Comparison of ENCODE assay signal across 15 cellular contexts in the genomic region with DNA sequence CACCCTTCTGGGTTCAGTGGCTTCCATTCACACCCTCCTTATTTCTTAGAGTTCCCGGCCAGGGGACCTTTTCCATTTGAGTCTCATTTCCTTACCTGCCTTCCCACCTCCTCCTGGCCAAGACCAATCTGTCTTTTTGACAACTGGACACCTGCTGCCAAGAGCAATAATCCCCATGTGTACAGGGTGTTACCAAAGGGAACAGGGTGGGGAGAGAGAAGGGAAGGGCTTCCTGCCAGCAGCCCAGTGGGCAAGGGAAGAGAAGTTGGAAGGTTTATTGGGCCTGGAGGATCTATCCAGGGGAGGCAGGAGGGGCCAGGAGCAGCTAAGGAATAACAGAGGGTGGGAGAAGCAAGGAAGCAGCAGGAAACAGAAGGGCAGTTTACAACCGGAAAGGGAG.
DNase-seq lines count a peak whose midpoint lies in the region; ATAC-seq, FAIRE-seq and TF ChIP-seq lines count a peak whose summit lies in the region.
"Had no signal": no experiment of that assay in that cellular context is flagged by ENCODE, and none has a peak within 500 bp of the region (broad histone marks: within the 10 kb centered on the region; RNA-seq: fewer than 3 reads in every experiment).

No MANE protein-coding gene starts in this region.

- no peak for TF ChIP-seq CTCF in neural crest cell (conservative IDR thresholded peaks at IDR 0.05)

- peak overlapping the region; percentile 88 for H3K27ac Mint-ChIP-seq in neural crest cell (ENCODE audit: unreplicated experiment)
- no peak overlapping the region for H3K27ac Mint-ChIP-seq in stimulated activated naive B cell treated with anti-CD40 and anti-IgM and Interleukin-4, amounts not matched to agents 10 μg/mL and 1 μg/mL and 100 μg/mL, for 72 hours
- H3K27ac Mint-ChIP-seq in CD8-positive, alpha-beta memory T cell = no peak overlapping the region
- H3K27ac Mint-ChIP-seq: activated T-helper 17 cell treated with anti-CD3 and anti-CD28 coated beads, Interleukin-2, amount 50 U/mL, for 72 hours; HFFc6; IgD-negative memory B cell had no signal

- H3K27ac ChIP-seq in CD8-positive, alpha-beta memory T cell (ENCODE audit: low read depth, low read length) = no peak overlapping the region

- H3K36me3 Mint-ChIP-seq in neural crest cell (ENCODE audit: low read depth) = peaks cover 4% of the 10 kb centered on the region
- H3K36me3 Mint-ChIP-seq in stimulated activated naive B cell treated with anti-CD40 and anti-IgM and Interleukin-4, amounts not matched to agents 10 μg/mL and 1 μg/mL and 100 μg/mL, for 72 hours = no peaks in the 10 kb centered on the region
- no peaks in the 10 kb centered on the region for H3K36me3 Mint-ChIP-seq in CD8-positive, alpha-beta memory T cell
- H3K36me3 Mint-ChIP-seq: IgD-negative memory B cell had no signal

- CTCF ChIA-PET in CD8-positive, alpha-beta memory T cell (lab: Charles Lee) = no interaction called here

- H3K4me3 ChIP-seq in CD8-positive, alpha-beta memory T cell (ENCODE audit: low read length) = no peak overlapping the region

- ATAC-seq in stimulated activated naive B cell treated with anti-CD40 and anti-IgM and Interleukin-4, amounts not matched to agents 10 μg/mL and 1 μg/mL and 100 μg/mL, for 72 hours (replicated peaks) = no peak
- ATAC-seq: activated T-helper 17 cell treated with anti-CD3 and anti-CD28 coated beads, Interleukin-2, amount 50 U/mL, for 72 hours; Panc1 had no signal

- no peak for FAIRE-seq in urothelium cell line (lab: Jason Lieb, UNC)
- FAIRE-seq: D721Med had no signal

- peak; percentile 34 for DNase-seq in COR-L47 (lab: John Stamatoyannopoulos, UW)
- DNase-seq in NCI-H2029 (lab: John Stamatoyannopoulos, UW) = peak; percentile 59
- peak; percentile 2 for DNase-seq in dermis blood vessel endothelial cell
- DNase-seq in neural crest cell (ENCODE audit: low read depth, low spot score) = no peak
- DNase-seq in stimulated activated naive B cell treated with anti-CD40 and anti-IgM and Interleukin-4, amounts not matched to agents 10 μg/mL and 1 μg/mL and 100 μg/mL, for 72 hours = no peak
- DNase-seq in CD8-positive, alpha-beta memory T cell = no peak
- no peak for DNase-seq in urothelium cell line (ENCODE audit: low spot score)
- DNase-seq: HFFc6; NCI-H1048; occipital lobe; stimulated activated naive CD4-positive, alpha-beta T cell treated with Interleukin-2 at 50 U/mL for 16 hours had no signal

- no peaks in the 10 kb centered on the region for H3K36me3 ChIP-seq in CD8-positive, alpha-beta memory T cell (ENCODE audit: insufficient read depth, low read length)

- H3K4me1 Mint-ChIP-seq in neural crest cell = no peaks in the 10 kb centered on the region
- H3K4me1 Mint-ChIP-seq in stimulated activated naive B cell treated with anti-CD40 and anti-IgM and Interleukin-4, amounts not matched to agents 10 μg/mL and 1 μg/mL and 100 μg/mL, for 72 hours = no peaks in the 10 kb centered on the region
- H3K4me1 Mint-ChIP-seq in CD8-positive, alpha-beta memory T cell = no peaks in the 10 kb centered on the region
- H3K4me1 Mint-ChIP-seq: activated T-helper 17 cell treated with anti-CD3 and anti-CD28 coated beads, Interleukin-2, amount 50 U/mL, for 72 hours; IgD-negative memory B cell had no signal

- no peaks in the 10 kb centered on the region for H3K9me3 ChIP-seq in CD8-positive, alpha-beta memory T cell (ENCODE audit: low read length)

- POLR2A ChIA-PET in CD8-positive, alpha-beta memory T cell (lab: Charles Lee) = no interaction called here

- no peak overlapping the region for H3K4me3 Mint-ChIP-seq in neural crest cell
- no peak overlapping the region for H3K4me3 Mint-ChIP-seq in stimulated activated naive B cell treated with anti-CD40 and anti-IgM and Interleukin-4, amounts not matched to agents 10 μg/mL and 1 μg/mL and 100 μg/mL, for 72 hours
- no peak overlapping the region for H3K4me3 Mint-ChIP-seq in CD8-positive, alpha-beta memory T cell
- H3K4me3 Mint-ChIP-seq: activated T-helper 17 cell treated with anti-CD3 and anti-CD28 coated beads, Interleukin-2, amount 50 U/mL, for 72 hours; HFFc6; IgD-negative memory B cell had no signal

- no peaks in the 10 kb centered on the region for H3K4me1 ChIP-seq in CD8-positive, alpha-beta memory T cell (ENCODE audit: insufficient read depth, low read length)

- H3K27me3 ChIP-seq in CD8-positive, alpha-beta memory T cell (ENCODE audit: insufficient read depth, low read length, poor library complexity, severe bottlenecking) = no peaks in the 10 kb centered on the region

- H3K27me3 Mint-ChIP-seq in neural crest cell (ENCODE audit: low read depth) = no peaks in the 10 kb centered on the region
- peaks cover 4 to 8% of the 10 kb centered on the region in 2 donors for H3K27me3 Mint-ChIP-seq in stimulated activated naive B cell treated with anti-CD40 and anti-IgM and Interleukin-4, amounts not matched to agents 10 μg/mL and 1 μg/mL and 100 μg/mL, for 72 hours
- H3K27me3 Mint-ChIP-seq in CD8-positive, alpha-beta memory T cell = no peaks in the 10 kb centered on the region
- H3K27me3 Mint-ChIP-seq: activated T-helper 17 cell treated with anti-CD3 and anti-CD28 coated beads, Interleukin-2, amount 50 U/mL, for 72 hours had no signal

- peaks cover 14% of the 10 kb centered on the region for H3K9me3 Mint-ChIP-seq in neural crest cell
- H3K9me3 Mint-ChIP-seq in stimulated activated naive B cell treated with anti-CD40 and anti-IgM and Interleukin-4, amounts not matched to agents 10 μg/mL and 1 μg/mL and 100 μg/mL, for 72 hours = peaks cover 0 to 4% of the 10 kb centered on the region in 2 donors
- peaks cover 0 to 3% (median 0%) of the 10 kb centered on the region in 5 donors for H3K9me3 Mint-ChIP-seq in CD8-positive, alpha-beta memory T cell
- H3K9me3 Mint-ChIP-seq: activated T-helper 17 cell treated with anti-CD3 and anti-CD28 coated beads, Interleukin-2, amount 50 U/mL, for 72 hours; HFFc6; IgD-negative memory B cell had no signal

Comparison
In these comparisons a context has a peak if more than half of its experiments do, and no peak if none do; other contexts are left out.
1. DNase-seq: peak in COR-L47 (single experiment), NCI-H2029 (single experiment) and dermis blood vessel endothelial cell (single experiment); none in neural crest cell (single experiment), stimulated activated naive B cell treated with anti-CD40 and anti-IgM and Interleukin-4, amounts not matched to agents 10 μg/mL and 1 μg/mL and 100 μg/mL, for 72 hours (single experiment), CD8-positive, alpha-beta memory T cell (0 of 5) and urothelium cell line (single experiment).